8 cellular contexts compared by ENCODE assay signal in genomic region chr9:94374176-94375056, GRCh38. TPM values are rescaled to one million over a fixed set of nuclear protein-coding genes. Genes with fewer than 3 reads are reported as not detected.
DNase-seq lines count a peak whose midpoint lies in the region; ATAC-seq and TF ChIP-seq lines count a peak whose summit lies in the region.
"Not testable (repeated sequence)": the region's sequence is repeated elsewhere in the genome, so short reads cannot be mapped to it uniquely, and the experiment has no call there.

No MANE protein-coding gene starts in this region.

- CTCF ChIA-PET in CD8-positive, alpha-beta T cell (lab: Charles Lee) = not testable (repeated sequence)

- H3K36me3 ChIP-seq in CD8-positive, alpha-beta T cell (ENCODE audit: insufficient read depth, low read length); right lobe of liver: not testable (repeated sequence)

- peaks cover 15% of the 10 kb centered on the region for H3K4me1 Mint-ChIP-seq in CD8-positive, alpha-beta T cell (ENCODE audit: low read depth)

- peak; percentile 76 to 88 (median 86) for DNase-seq in CD8-positive, alpha-beta T cell
- DNase-seq in NCI-H774 (lab: John Stamatoyannopoulos, UW) = peak; percentile 81
- peak; percentile 83 to 84 for DNase-seq in activated CD4-positive, alpha-beta T cell treated with anti-CD3 and anti-CD28 coated beads, Interleukin-2, amount 50 U/mL, for 4 hours
- peak; percentile 81 to 95 (median 89) for DNase-seq in dorsolateral prefrontal cortex
- peak; percentile 95 for DNase-seq in right lobe of liver
- DNase-seq in stimulated activated CD4-positive, alpha-beta T cell treated with anti-CD3 and anti-CD28 coated beads, Interleukin-4, amount 100 ng/mL, for 24 hours = peak; percentile 89

- ATAC-seq in CD8-positive, alpha-beta T cell = peak; percentile 95
- peak; percentile 89 for ATAC-seq in GM19455 (IDR thresholded peaks at IDR 0.05; ENCODE audit: unreplicated experiment)
- peak; percentile 43 for ATAC-seq in HG03575 (IDR thresholded peaks at IDR 0.05; ENCODE audit: extremely low read depth, insufficient number of reproducible peaks, low FRiP score, unreplicated experiment)
- ATAC-seq in right lobe of liver = peak; percentile 99 to 100 (median 100)

- H3K36me3 Mint-ChIP-seq in CD8-positive, alpha-beta T cell = not testable (repeated sequence)

- peak overlapping the region; percentile 50 for H3K27ac ChIP-seq in CD8-positive, alpha-beta T cell (ENCODE audit: low read depth, low read length)
- H3K27ac ChIP-seq in dorsolateral prefrontal cortex = peak overlapping the region in 43 of 59 donors; percentile 7 to 85 (median 64)
- peak overlapping the region in 2 of 3 donors; percentile 36 to 37 for H3K27ac ChIP-seq in right lobe of liver

- peak overlapping the region; percentile 90 for H3K4me3 Mint-ChIP-seq in CD8-positive, alpha-beta T cell

- not testable (repeated sequence) for H3K9me3 Mint-ChIP-seq in CD8-positive, alpha-beta T cell

- not testable (repeated sequence) for H3K27me3 Mint-ChIP-seq in CD8-positive, alpha-beta T cell (ENCODE audit: low read depth)

- H3K27ac Mint-ChIP-seq in CD8-positive, alpha-beta T cell = peak overlapping the region; percentile 91

- not testable (repeated sequence) for TF ChIP-seq CTCF in CD8-positive, alpha-beta T cell (IDR thresholded peaks at IDR 0.05); right lobe of liver (IDR thresholded peaks at IDR 0.05)
- TF ChIP-seq CTCF in dorsolateral prefrontal cortex (IDR thresholded peaks at IDR 0.05 in 54 of 56, conservative IDR thresholded peaks at IDR 0.05 in 2 of 56; ENCODE audit: low read depth in 1 of 56, partially characterized antibody in 56 of 56) = peak in 4 of 56 donors; percentile 11 to 23 (median 16)

- not testable (repeated sequence) for H3K27me3 ChIP-seq in CD8-positive, alpha-beta T cell (ENCODE audit: insufficient read depth, low read length); dorsolateral prefrontal cortex; right lobe of liver

- peak overlapping the region; percentile 56 for H3K4me3 ChIP-seq in CD8-positive, alpha-beta T cell (ENCODE audit: low read depth, low read length)
- peak overlapping the region; percentile 38 to 76 (median 60) for H3K4me3 ChIP-seq in dorsolateral prefrontal cortex
- peak overlapping the region; percentile 43 to 63 (median 46) for H3K4me3 ChIP-seq in right lobe of liver

- POLR2A ChIA-PET in CD8-positive, alpha-beta T cell (lab: Charles Lee) = interaction anchor here (0.6 kb wide), 1 partner anchor 1777 kb away, joined by 3 read pairs; no protein-coding TSS in a partner anchor

- WGBS in right lobe of liver (ENCODE audit: insufficient coverage, low coverage, low lambda C conversion rate, missing lambda C conversion rate) = 0% methylated on average over 14 of the region's 106 CpGs

- intact Hi-C loops in CD8-positive, alpha-beta T cell (cut with DNase I, micrococcal nuclease) = loop anchor here (5.0 to 10.0 kb wide), 3 partner anchors 112 to 350 kb away; partner anchors contain the start of gene AOPEP (in 1 of the 2)
- intact Hi-C loops in dorsolateral prefrontal cortex (cut with DNase I); right lobe of liver (cut with DNase I): not testable (repeated sequence)

- H3K4me1 ChIP-seq in CD8-positive, alpha-beta T cell (ENCODE audit: insufficient read depth, low read length); right lobe of liver: not testable (repeated sequence)

- H3K9me3 ChIP-seq in CD8-positive, alpha-beta T cell (ENCODE audit: low read length); right lobe of liver: not testable (repeated sequence)

- TF ChIP-seq POLR2A in right lobe of liver (IDR thresholded peaks at IDR 0.05) = peak; percentile 75

RNA-seq across cellular contexts. Expression of gene NUTM2F, which starts 46.0 kb away (rescaled TPM):
- total RNA-seq in CD8-positive, alpha-beta T cell = not detected
- total RNA-seq in dorsolateral prefrontal cortex (under 1 TPM in 1 of 120 experiments, not detected in 119; 0.18 TPM), right lobe of liver (under 1 TPM in 1 of 6 experiments, not detected in 5; 0.12 TPM)

Comparison
In these comparisons a context has a peak if more than half of its experiments do, and no peak if none do; other contexts are left out.
1. Peak in every context shown above with its lines: DNase-seq, ATAC-seq, H3K4me3 ChIP-seq and H3K27ac ChIP-seq.
2. ATAC-seq: peak in every context shown above with its lines; median percentile 100 in right lobe of liver; 95 in CD8-positive, alpha-beta T cell; 89 in GM19455; 43 in HG03575.